In the genomic region with DNA sequence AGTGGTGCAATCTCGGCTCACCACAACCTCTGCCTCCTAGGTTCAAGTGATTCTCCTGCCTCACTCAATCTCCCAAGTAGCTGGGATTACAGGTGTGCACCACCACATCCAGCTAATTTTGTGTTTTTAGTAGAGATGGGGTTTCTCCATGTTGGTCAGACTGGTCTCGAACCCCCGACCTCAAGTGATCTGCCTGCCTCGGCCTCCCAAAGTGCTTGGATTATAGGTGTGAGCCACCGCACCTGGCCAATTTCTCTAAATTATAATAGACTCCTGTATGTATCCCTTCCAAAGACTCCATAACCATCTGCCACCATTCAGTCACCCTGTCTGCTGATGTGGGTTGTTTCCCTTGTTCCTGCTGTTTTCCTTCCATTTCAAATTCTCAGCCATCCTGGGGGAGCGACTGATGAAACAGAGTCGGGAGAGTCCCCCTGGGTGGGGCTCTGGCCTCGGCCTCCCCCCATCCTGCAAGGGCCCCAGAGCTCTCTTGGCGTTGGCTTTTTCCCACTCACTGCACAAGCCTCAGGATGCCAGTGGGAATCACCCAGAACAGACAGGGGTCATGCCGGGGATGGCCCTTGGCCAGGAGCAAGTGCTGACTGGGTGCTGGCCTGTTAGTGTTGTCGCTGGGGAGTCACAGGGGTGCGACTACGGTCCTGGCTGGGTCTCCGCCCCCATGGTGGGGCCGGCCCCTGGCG, we compare ENCODE assay signal across 8 cellular contexts. TPM values are rescaled to one million over a fixed set of nuclear protein-coding genes. Genes with fewer than 3 reads are reported as not detected.
DNase-seq lines count a peak whose midpoint lies in the region; ATAC-seq, FAIRE-seq and TF ChIP-seq lines count a peak whose summit lies in the region.
"Not testable (repeated sequence)": the region's sequence is repeated elsewhere in the genome, so short reads cannot be mapped to it uniquely, and the experiment has no call there.

No MANE protein-coding gene starts in this region.

- H3K27ac Mint-ChIP-seq in CD14-positive monocyte, result peak overlapping the region in 6 of 7 donors; percentile 42 to 83 (median 78)

- intact Hi-C loops in CD14-positive monocyte (cut with micrococcal nuclease), result not testable (repeated sequence)
- intact Hi-C loops in Right ventricle myocardium inferior (cut with DNase I), result loop anchor here (10.0 kb wide), 2 partner anchors 145 to 205 kb away; no protein-coding TSS in a partner anchor

- not testable (repeated sequence) for TF ChIP-seq EP300 in suprapubic skin (IDR thresholded peaks at IDR 0.05)

- H3K4me3 Mint-ChIP-seq in CD14-positive monocyte, result peak overlapping the region in 1 of 2 donors; percentile 1

- 82% methylated on average over 11 of the region's 16 CpGs for WGBS in suprapubic skin

- H3K4me1 Mint-ChIP-seq in CD14-positive monocyte, result peaks cover 13% of the 10 kb centered on the region

- peaks cover 77 to 97% of the 10 kb centered on the region in 2 donors for H3K36me3 Mint-ChIP-seq in CD14-positive monocyte

- H3K4me3 ChIP-seq in bronchial epithelial cell (ENCODE audit: low read depth, low read length); neutrophil (ENCODE audit: low read depth in 1 of 2, low read length in 1 of 2); skeletal muscle tissue (ENCODE audit: low read length in 3 of 3); suprapubic skin: not testable (repeated sequence)

- H3K9ac ChIP-seq in skeletal muscle tissue (ENCODE audit: low read depth in 1 of 3, low read length in 3 of 3), result not testable (repeated sequence)

- H3K9me3 Mint-ChIP-seq in CD14-positive monocyte, result peaks cover 0 to 20% (median 7%) of the 10 kb centered on the region in 7 donors

- peak; percentile 7 for ATAC-seq in Right ventricle myocardium inferior

- not testable (repeated sequence) for TF ChIP-seq POLR2A in suprapubic skin (IDR thresholded peaks at IDR 0.05)

- H3K4me1 ChIP-seq in neutrophil (ENCODE audit: control insufficient read depth in 1 of 2, insufficient read depth in 1 of 2, low read depth in 1 of 2, low read length in 1 of 2); skeletal muscle tissue (ENCODE audit: control insufficient read depth in 3 of 3, insufficient read depth in 3 of 3, low read length in 3 of 3); suprapubic skin: not testable (repeated sequence)

- not testable (repeated sequence) for H3K9me3 ChIP-seq in neutrophil; skeletal muscle tissue (ENCODE audit: control insufficient read depth in 3 of 3, low read length in 3 of 3); suprapubic skin

- DNase-seq in CD14-positive monocyte (ENCODE audit: low spot score); bronchial epithelial cell (ENCODE audit: low read depth); Right ventricle myocardium inferior (ENCODE audit: missing footprints): not testable (repeated sequence)
- peak; percentile 0 for DNase-seq in activated CD4-positive, alpha-beta T cell treated with anti-CD3 and anti-CD28 coated beads for 48 hours
- DNase-seq in islet precursor cell, result peak; percentile 35
- DNase-seq in suprapubic skin (ENCODE audit: low spot score in 2 of 2), result peak; percentile 32 to 62

- peak; percentile 50 for FAIRE-seq in bronchial epithelial cell (lab: Jason Lieb, UNC)

- H3K36me3 ChIP-seq in bronchial epithelial cell (ENCODE audit: control insufficient read depth, insufficient read depth, low read length), result not testable (repeated sequence)
- H3K36me3 ChIP-seq in neutrophil (peaks cover 94% of the 10 kb centered on the region), skeletal muscle tissue (ENCODE audit: control insufficient read depth in 3 of 3, insufficient read depth in 3 of 3, low read length in 3 of 3) (peaks cover 27 to 28% (median 27%) of the 10 kb centered on the region in 3 donors), suprapubic skin (peaks cover 82% of the 10 kb centered on the region)

- peak overlapping the region; percentile 15 for H3K27ac ChIP-seq in neutrophil
- H3K27ac ChIP-seq in skeletal muscle tissue (ENCODE audit: low read depth, low read length), result peak overlapping the region; percentile 30
- H3K27ac ChIP-seq in suprapubic skin, result peak overlapping the region; percentile 51

- TF ChIP-seq CTCF in CD14-positive monocyte (IDR thresholded peaks at IDR 0.05); bronchial epithelial cell (IDR thresholded peaks at IDR 0.05; ENCODE audit: insufficient read depth, low read length, severe bottlenecking); neutrophil (IDR thresholded peaks at IDR 0.05); suprapubic skin (IDR thresholded peaks at IDR 0.05): not testable (repeated sequence)

- H3K27me3 Mint-ChIP-seq in CD14-positive monocyte (ENCODE audit: low read depth in 3 of 3), result not testable (repeated sequence)

- not testable (repeated sequence) for H3K27me3 ChIP-seq in bronchial epithelial cell (ENCODE audit: control insufficient read depth, insufficient read depth, low read length); neutrophil; skeletal muscle tissue (ENCODE audit: control insufficient read depth in 3 of 3, insufficient read depth in 3 of 3, low read length in 3 of 3); suprapubic skin

RNA-seq across cellular contexts. Expression of a gene that starts 25.7 kb away (rescaled TPM):
- polyA plus RNA-seq in CD14-positive monocyte, result 100 to 1,000 TPM; 107 to 166 TPM
- total RNA-seq in bronchial epithelial cell (5.3 and 7.7 TPM in 2 replicates), Right ventricle myocardium inferior (37.7 TPM), skeletal muscle tissue (11.5 TPM), suprapubic skin (10 to 100 TPM; 54.5 to 97.4 (median 72.9) TPM)

RNA-seq across cellular contexts. Expression of a gene that starts 57.0 kb away (rescaled TPM):
- 1 to 10 TPM; 3.0 to 3.8 TPM for polyA plus RNA-seq in CD14-positive monocyte
- total RNA-seq in bronchial epithelial cell (0.53 and 0.77 TPM in 2 replicates), Right ventricle myocardium inferior (21.4 TPM), skeletal muscle tissue (3.7 TPM), suprapubic skin (10 to 100 TPM; 11.2 to 21.1 (median 14.6) TPM)
